Comparison of ENCODE assay signal across 23 cellular contexts in the genomic region with DNA sequence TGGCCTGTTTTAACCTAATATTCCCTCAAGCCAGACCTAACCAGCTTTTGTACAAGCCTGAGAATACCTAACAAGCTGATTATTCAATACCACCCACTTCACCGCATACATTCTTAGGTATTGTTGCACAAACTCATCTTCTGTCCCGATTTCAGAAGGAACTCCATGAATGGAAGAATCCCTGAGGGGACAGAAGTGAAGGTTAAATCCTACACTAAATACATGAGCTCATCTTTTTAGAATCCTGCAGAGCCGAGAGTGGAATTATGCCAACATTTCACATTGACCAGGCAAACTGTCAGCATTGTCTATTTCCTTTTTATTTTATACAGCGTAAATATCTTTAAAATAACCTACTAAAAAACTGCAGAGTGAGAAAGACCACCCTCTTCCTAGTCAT.
DNase-seq lines count a peak whose midpoint lies in the region; ATAC-seq and TF ChIP-seq lines count a peak whose summit lies in the region.
"Had no signal": no experiment of that assay in that cellular context is flagged by ENCODE, and none has a peak within 500 bp of the region (broad histone marks: within the 10 kb centered on the region; RNA-seq: fewer than 3 reads in every experiment).

No MANE protein-coding gene starts in this region.

- ATAC-seq in SK-N-SH treated with all-trans-retinoic acid at 6 μM for 48 hours = no peak
- ATAC-seq: activated CD4-positive, alpha-beta T cell treated with anti-CD3 and anti-CD28 coated beads for 36 hours; activated CD8-positive, alpha-beta T cell treated with anti-CD3 and anti-CD28 coated beads, Interleukin-2, amount 10 ng/mL, durations not matched to agents 7 days and 5 days; right cardiac atrium; stimulated activated memory B cell treated with anti-CD40 and anti-IgM and Interleukin-4, amounts not matched to agents 10 μg/mL and 1 μg/mL and 100 μg/mL, for 72 hours had no signal

- no peak for TF ChIP-seq CTCF in SK-N-SH (IDR thresholded peaks at IDR 0.05)
- TF ChIP-seq CTCF in fibroblast of villous mesenchyme (IDR thresholded peaks at IDR 0.05; ENCODE audit: insufficient read depth, low read depth, low read length) = no peak
- TF ChIP-seq CTCF in suprapubic skin (IDR thresholded peaks at IDR 0.05) = no peak
- no peak for TF ChIP-seq CTCF in thyroid gland (IDR thresholded peaks at IDR 0.05)

- 36% methylated on average over 4 of the region's 4 CpGs for WGBS in SK-N-SH (ENCODE audit: low lambda C conversion rate)
- WGBS in suprapubic skin = 55% methylated on average over 4 of the region's 4 CpGs
- 76 to 80% methylated on average over 4 of the region's 4 CpGs for WGBS in thyroid gland, 2 donors

- H3K36me3 ChIP-seq in SK-N-SH (replicated peaks in 1 of 2; ENCODE audit: control insufficient read depth in 1 of 2, insufficient read depth in 2 of 2, low read length in 1 of 2) = no peaks in the 10 kb centered on the region
- no peaks in the 10 kb centered on the region for H3K36me3 ChIP-seq in SJSA1
- no peaks in the 10 kb centered on the region for H3K36me3 ChIP-seq in suprapubic skin
- no peaks in the 10 kb centered on the region for H3K36me3 ChIP-seq in CD4-positive, alpha-beta memory T cell (ENCODE audit: insufficient read depth, low read length)
- no peaks in the 10 kb centered on the region for H3K36me3 ChIP-seq in thyroid gland

- H3K79me2 ChIP-seq in SK-N-SH (ENCODE audit: insufficient read depth) = no peaks in the 10 kb centered on the region

- peaks cover 0 to 3% of the 10 kb centered on the region in 2 experiments; a peak in 1 of 4 replicates for H3K4me1 ChIP-seq in SK-N-SH (ENCODE audit: control insufficient read depth in 1 of 2, insufficient read depth in 2 of 2, low read depth in 1 of 2, low read length in 1 of 2)
- peaks cover 15% of the 10 kb centered on the region; the same call in 1 of the 2 replicates for H3K4me1 ChIP-seq in SJSA1 (replicated peaks)
- H3K4me1 ChIP-seq in suprapubic skin = peaks cover 10% of the 10 kb centered on the region
- no peaks in the 10 kb centered on the region for H3K4me1 ChIP-seq in CD4-positive, alpha-beta memory T cell (ENCODE audit: insufficient read depth, low read length)
- no peaks in the 10 kb centered on the region for H3K4me1 ChIP-seq in thyroid gland

- H3K27ac Mint-ChIP-seq in CD4-positive, alpha-beta memory T cell = no peak overlapping the region
- H3K27ac Mint-ChIP-seq: activated CD4-positive, alpha-beta T cell treated with anti-CD3 and anti-CD28 coated beads for 36 hours; activated CD8-positive, alpha-beta T cell treated with anti-CD3 and anti-CD28 coated beads, Interleukin-2, amount 10 ng/mL, durations not matched to agents 7 days and 5 days; activated naive CD8-positive, alpha-beta T cell treated with anti-CD3 and anti-CD28 coated beads for 36 hours; stimulated activated memory B cell treated with anti-CD40 and anti-IgM and Interleukin-4, amounts not matched to agents 10 μg/mL and 1 μg/mL and 100 μg/mL, for 72 hours had no signal

- no peaks in the 10 kb centered on the region for H3K27me3 Mint-ChIP-seq in CD4-positive, alpha-beta memory T cell
- H3K27me3 Mint-ChIP-seq: activated CD4-positive, alpha-beta T cell treated with anti-CD3 and anti-CD28 coated beads for 36 hours; activated naive CD8-positive, alpha-beta T cell treated with anti-CD3 and anti-CD28 coated beads for 36 hours; stimulated activated memory B cell treated with anti-CD40 and anti-IgM and Interleukin-4, amounts not matched to agents 10 μg/mL and 1 μg/mL and 100 μg/mL, for 72 hours had no signal

- H4K20me1 ChIP-seq in SK-N-SH (ENCODE audit: insufficient read depth) = no peaks in the 10 kb centered on the region

- H2AFZ ChIP-seq in SK-N-SH (ENCODE audit: low read depth) = no peak overlapping the region

- no peaks in the 10 kb centered on the region for H3K9me2 ChIP-seq in SK-N-SH

- no peaks in the 10 kb centered on the region for H3K4me1 Mint-ChIP-seq in CD4-positive, alpha-beta memory T cell
- H3K4me1 Mint-ChIP-seq: activated CD4-positive, alpha-beta T cell treated with anti-CD3 and anti-CD28 coated beads for 36 hours; activated naive CD8-positive, alpha-beta T cell treated with anti-CD3 and anti-CD28 coated beads for 36 hours; stimulated activated memory B cell treated with anti-CD40 and anti-IgM and Interleukin-4, amounts not matched to agents 10 μg/mL and 1 μg/mL and 100 μg/mL, for 72 hours had no signal

- TF ChIP-seq POLR2A in suprapubic skin (IDR thresholded peaks at IDR 0.05) (no peak), thyroid gland (IDR thresholded peaks at IDR 0.05) (no peak)

- no peak overlapping the region for H3K9ac ChIP-seq in SK-N-SH

- H3K27ac ChIP-seq in SK-N-SH (ENCODE audit: low read depth in 2 of 2, low read length in 1 of 2) (no peak overlapping the region), SJSA1 (peak overlapping the region; percentile 32), suprapubic skin (peak overlapping the region; percentile 48), thyroid gland (no peak overlapping the region)
- no peak overlapping the region for H3K27ac ChIP-seq in CD4-positive, alpha-beta memory T cell (ENCODE audit: low read depth, low read length)
- H3K27ac ChIP-seq: 22Rv1, epithelial cell of prostate had no signal

- DNase-seq in SK-N-SH = no peak
- peak in 1 of 2 experiments; percentile 35 for DNase-seq in SJSA1 (ENCODE audit: low read depth in 1 of 2, low spot score in 2 of 2)
- peak; percentile 20 for DNase-seq in fibroblast of villous mesenchyme (ENCODE audit: low read depth)
- no peak for DNase-seq in suprapubic skin (ENCODE audit: low spot score in 2 of 2)
- DNase-seq in CD4-positive, alpha-beta memory T cell = no peak
- DNase-seq in activated T-cell treated with anti-CD3 and anti-CD28 coated beads, Interleukin-2, amount 50 U/mL, for 1 hour = no peak
- DNase-seq in thyroid gland = no peak
- DNase-seq: activated CD4-positive, alpha-beta T cell treated with anti-CD3 and anti-CD28 coated beads for 36 hours; activated CD8-positive, alpha-beta T cell treated with anti-CD3 and anti-CD28 coated beads, Interleukin-2, amount 10 ng/mL, durations not matched to agents 7 days and 5 days; activated effector memory CD4-positive, alpha-beta T cell treated with anti-CD3 and anti-CD28 coated beads, Interleukin-2, amount 50 U/mL, for 16 hours; activated naive CD8-positive, alpha-beta T cell treated with anti-CD3 and anti-CD28 coated beads for 36 hours; GOT3; kidney glomerular epithelial cell; NCI-H1092 treated with DMSO at 0.1 percent for 48 hours; NCI-H187 treated with DMSO at 0.1 percent for 48 hours; NCI-H526; right cardiac atrium; stimulated activated CD4-positive, alpha-beta T cell treated with anti-CD3 and anti-CD28 coated beads, Interleukin-4, amount 100 ng/mL, for 4 hours; substantia nigra had no signal

- H3K4me3 ChIP-seq in SK-N-SH (ENCODE audit: low read depth in 2 of 2, low read length in 1 of 2) (no peak overlapping the region), SJSA1 (no peak overlapping the region), fibroblast of villous mesenchyme (ENCODE audit: low read depth, low read length) (no peak overlapping the region), suprapubic skin (no peak overlapping the region), thyroid gland (replicated peaks in 1 of 3) (no peak overlapping the region)
- no peak overlapping the region for H3K4me3 ChIP-seq in CD4-positive, alpha-beta memory T cell (ENCODE audit: low read length in 2 of 2)

- CTCF ChIA-PET in SK-N-SH (lab: Yijun Ruan, JAX) = interaction anchor here (0.8 to 1.1 kb wide), 4 partner anchors 9 to 132 kb away, joined by 3 read pairs; no protein-coding TSS in a partner anchor
- CTCF ChIA-PET in CD4-positive, alpha-beta memory T cell (lab: Charles Lee; ENCODE audit: partially characterized antibody) = no interaction called here

- no peaks in the 10 kb centered on the region for H3K36me3 Mint-ChIP-seq in CD4-positive, alpha-beta memory T cell
- H3K36me3 Mint-ChIP-seq: activated naive CD8-positive, alpha-beta T cell treated with anti-CD3 and anti-CD28 coated beads for 36 hours; stimulated activated memory B cell treated with anti-CD40 and anti-IgM and Interleukin-4, amounts not matched to agents 10 μg/mL and 1 μg/mL and 100 μg/mL, for 72 hours had no signal

- TF ChIP-seq RAD21 in SK-N-SH (IDR thresholded peaks at IDR 0.05; ENCODE audit: low read length) = no peak

- H3K27me3 ChIP-seq in SK-N-SH (ENCODE audit: insufficient read depth) (no peaks in the 10 kb centered on the region), SJSA1 (replicated peaks) (no peaks in the 10 kb centered on the region), suprapubic skin (no peaks in the 10 kb centered on the region), thyroid gland (no peaks in the 10 kb centered on the region)
- no peaks in the 10 kb centered on the region for H3K27me3 ChIP-seq in CD4-positive, alpha-beta memory T cell (ENCODE audit: insufficient read depth, low read length)

- intact Hi-C loops in CD4-positive, alpha-beta memory T cell (cut with micrococcal nuclease) = no loop called here
- intact Hi-C loops in thyroid gland (cut with DNase I) = no loop called here

- H3F3A ChIP-seq in SK-N-SH (replicated peaks; ENCODE audit: insufficient read depth) = no peaks in the 10 kb centered on the region

- peaks cover 0 to 9% (median 5%) of the 10 kb centered on the region in 8 donors for H3K9me3 Mint-ChIP-seq in CD4-positive, alpha-beta memory T cell
- H3K9me3 Mint-ChIP-seq: activated naive CD8-positive, alpha-beta T cell treated with anti-CD3 and anti-CD28 coated beads for 36 hours; stimulated activated memory B cell treated with anti-CD40 and anti-IgM and Interleukin-4, amounts not matched to agents 10 μg/mL and 1 μg/mL and 100 μg/mL, for 72 hours had no signal

- H3K9me3 ChIP-seq in SK-N-SH (no peaks in the 10 kb centered on the region), SJSA1 (replicated peaks) (no peaks in the 10 kb centered on the region; the same call in 1 of the 2 replicates), suprapubic skin (no peaks in the 10 kb centered on the region), thyroid gland (no peaks in the 10 kb centered on the region)
- H3K9me3 ChIP-seq in CD4-positive, alpha-beta memory T cell (ENCODE audit: control insufficient read depth in 1 of 2, low read length in 2 of 2) = no peaks in the 10 kb centered on the region

- POLR2A ChIA-PET in SK-N-SH (lab: Yijun Ruan, JAX) = no interaction called here
- POLR2A ChIA-PET in CD4-positive, alpha-beta memory T cell (lab: Charles Lee; ENCODE audit: partially characterized antibody) = no interaction called here

- no peak for TF ChIP-seq EP300 in SK-N-SH (IDR thresholded peaks at IDR 0.05; ENCODE audit: borderline replicate concordance in 1 of 2, low read depth in 1 of 2, low read length in 1 of 2)
- TF ChIP-seq EP300 in suprapubic skin (IDR thresholded peaks at IDR 0.05) = no peak

- H3K4me3 Mint-ChIP-seq in CD4-positive, alpha-beta memory T cell = no peak overlapping the region
- H3K4me3 Mint-ChIP-seq: activated CD4-positive, alpha-beta T cell treated with anti-CD3 and anti-CD28 coated beads for 36 hours; activated CD8-positive, alpha-beta T cell treated with anti-CD3 and anti-CD28 coated beads, Interleukin-2, amount 10 ng/mL, durations not matched to agents 7 days and 5 days; activated naive CD8-positive, alpha-beta T cell treated with anti-CD3 and anti-CD28 coated beads for 36 hours; stimulated activated memory B cell treated with anti-CD40 and anti-IgM and Interleukin-4, amounts not matched to agents 10 μg/mL and 1 μg/mL and 100 μg/mL, for 72 hours had no signal

- no peak overlapping the region for H3K4me2 ChIP-seq in SK-N-SH

TF ChIP-seq in SK-N-SH treated with all-trans-retinoic acid at 6 μM for 48 hours, 23 proteins besides CTCF, POLR2A, EP300 and RAD21 (continues in another document):
- no peak for TF ChIP-seq ZFP30 (CRISPR knock-in tag; IDR thresholded peaks at IDR 0.05)

Comparison
In these comparisons a context has a peak if more than half of its experiments do, and no peak if none do; other contexts are left out.
1. H3K27ac ChIP-seq: peak in SJSA1 (single experiment) and suprapubic skin (single experiment); none in SK-N-SH (0 of 2), CD4-positive, alpha-beta memory T cell (single experiment) and thyroid gland (0 of 3).